ENCODE assay signal across 8 cellular contexts in genomic region chr1:40256401-40257084, GRCh38. TPM values are rescaled to one million over a fixed set of nuclear protein-coding genes. Genes with fewer than 3 reads are reported as not detected.
DNase-seq lines count a peak whose midpoint lies in the region; ATAC-seq, FAIRE-seq and TF ChIP-seq lines count a peak whose summit lies in the region.

No MANE protein-coding gene starts in this region.

- no peak overlapping the region for H2BK15ac ChIP-seq in H1 (ENCODE audit: low read length)

- no peak overlapping the region for H2BK120ac ChIP-seq in H1 (replicated peaks; ENCODE audit: low read depth, low read length)

- H4K20me1 ChIP-seq in DOHH2 (ENCODE audit: control insufficient read depth, insufficient read depth, low read depth, low read length): no peaks in the 10 kb centered on the region
- H4K20me1 ChIP-seq in OCI-LY1 (ENCODE audit: insufficient read depth, low read length): no peaks in the 10 kb centered on the region
- H4K20me1 ChIP-seq in H1 (replicated peaks in 1 of 2; ENCODE audit: control insufficient read depth in 1 of 2, insufficient read depth in 2 of 2, low read length in 2 of 2): peaks cover 0 to 1% of the 10 kb centered on the region in 2 experiments

- H3K14ac ChIP-seq in H1 (ENCODE audit: insufficient read length): no peak overlapping the region

- H2BK12ac ChIP-seq in H1 (ENCODE audit: low read depth, low read length): no peak overlapping the region

- DNase-seq in H1 (ENCODE audit: low read depth in 1 of 2, low spot score in 2 of 2) (no peak), sciatic nerve (ENCODE audit: low spot score) (no peak), NCI-H2171 treated with DMSO at 0.1 percent for 48 hours (lab: John Stamatoyannopoulos, UW) (no peak)
- DNase-seq in stimulated activated naive CD4-positive, alpha-beta T cell treated with Interleukin-2 at 50 U/mL for 16 hours (lab: John Stamatoyannopoulos, UW): no peak

- CTCF ChIA-PET in H1 (lab: Charles Lee; ENCODE audit: partially characterized antibody): interaction anchor here (0.6 to 3.1 kb wide), 4 partner anchors 58 to 140 kb away, joined by 3 to 13 read pairs (median 5); no protein-coding TSS in a partner anchor

- no peak for TF ChIP-seq RAD21 in H1 (IDR thresholded peaks at IDR 0.05 in 1 of 2, conservative IDR thresholded peaks at IDR 0.05 in 1 of 2; ENCODE audit: low read depth in 2 of 2, low read length in 2 of 2)

- no peak overlapping the region for H4K91ac ChIP-seq in H1 (replicated peaks; ENCODE audit: insufficient read length, low read length)

- POLR2A ChIA-PET in H1 (lab: Charles Lee; ENCODE audit: partially characterized antibody): interaction anchor here (1.3 to 2.4 kb wide), 6 partner anchors 9 to 216 kb away, joined by 3 to 7 read pairs (median 5); partner anchors contain the start of genes CAP1, TMCO2 and ZFP69B

- no peak overlapping the region for H3K56ac ChIP-seq in H1 (replicated peaks; ENCODE audit: insufficient read length, low read depth, low read length)

- peak overlapping the region; percentile 90 for H3K27ac ChIP-seq in DOHH2 (ENCODE audit: low read depth, low read length)
- no peak overlapping the region for H3K27ac ChIP-seq in OCI-LY1 (ENCODE audit: low read depth, low read length, poor library complexity, severe bottlenecking)
- no peak overlapping the region for H3K27ac ChIP-seq in H1 (ENCODE audit: low read depth, low read length)

- peak overlapping the region; percentile 77 for H3K4me2 ChIP-seq in DOHH2 (ENCODE audit: low read length)
- H3K4me2 ChIP-seq in OCI-LY1 (ENCODE audit: low read length): peak overlapping the region; percentile 76
- H3K4me2 ChIP-seq in H1 (ENCODE audit: insufficient read depth in 1 of 2, low read depth in 2 of 2, low read length in 2 of 2): peak overlapping the region; percentile 49 to 65

- no peak for TF ChIP-seq EP300 in H1 (IDR thresholded peaks at IDR 0.05; ENCODE audit: borderline replicate concordance in 1 of 2, low read depth in 2 of 2, low read length in 2 of 2)

- TF ChIP-seq CTCF in DOHH2 (IDR thresholded peaks at IDR 0.05; ENCODE audit: low read depth, low read length, poor library complexity, severe bottlenecking) (no peak), OCI-LY1 (IDR thresholded peaks at IDR 0.05; ENCODE audit: low read length) (no peak), H1 (IDR thresholded peaks at IDR 0.05; ENCODE audit: control extremely low read depth in 1 of 3, insufficient read depth in 1 of 3, low read depth in 1 of 3, low read length in 3 of 3) (no peak)

- peak overlapping the region; percentile 99 for H3K4me3 ChIP-seq in DOHH2 (ENCODE audit: low read length)
- H3K4me3 ChIP-seq in OCI-LY1 (ENCODE audit: low read depth, low read length, poor library complexity, severe bottlenecking): peak overlapping the region; percentile 99
- H3K4me3 ChIP-seq in H1 (ENCODE audit: extremely low read depth in 1 of 4, insufficient read depth in 2 of 4, low read depth in 3 of 4, low read length in 4 of 4): peak overlapping the region; percentile 90 to 98 (median 95)
- H3K4me3 ChIP-seq in neuron (ENCODE audit: low read length): peak overlapping the region; percentile 86

- H3K9me3 ChIP-seq in DOHH2 (ENCODE audit: control insufficient read depth, insufficient read depth, low read length): no peaks in the 10 kb centered on the region
- no peaks in the 10 kb centered on the region for H3K9me3 ChIP-seq in OCI-LY1 (ENCODE audit: low read length)
- no peaks in the 10 kb centered on the region for H3K9me3 ChIP-seq in H1 (ENCODE audit: insufficient read depth in 2 of 2, low read depth in 1 of 2, low read length in 1 of 2)
- no peaks in the 10 kb centered on the region for H3K9me3 ChIP-seq in neuron (ENCODE audit: low read length)

- 84% methylated on average over 6 of the region's 6 CpGs; no CpG with 5 or more reads in 1 of the 2 experiments for WGBS in H1 (ENCODE audit: extremely low coverage in 1 of 2, insufficient coverage in 1 of 2, insufficient read length in 1 of 2, insufficient replicate concordance in 2 of 2, low coverage in 1 of 2, low lambda C conversion rate in 2 of 2, missing lambda C conversion rate in 1 of 2), 2 experiments

- H3K27me3 ChIP-seq in DOHH2 (ENCODE audit: control insufficient read depth, low read length): no peaks in the 10 kb centered on the region
- H3K27me3 ChIP-seq in OCI-LY1 (ENCODE audit: insufficient read depth, low read length): no peaks in the 10 kb centered on the region
- H3K27me3 ChIP-seq in H1 (replicated peaks in 1 of 4; ENCODE audit: control insufficient read depth in 3 of 4, extremely low read depth in 1 of 4, insufficient read depth in 3 of 4, low read length in 3 of 4): no peaks in the 10 kb centered on the region
- no peaks in the 10 kb centered on the region for H3K27me3 ChIP-seq in neuron (ENCODE audit: insufficient read depth, low read length)

- no peaks in the 10 kb centered on the region for H3K79me1 ChIP-seq in H1 (ENCODE audit: low read depth, low read length)

- no peaks in the 10 kb centered on the region for H3K23me2 ChIP-seq in H1 (ENCODE audit: low read depth, low read length)

- H2AFZ ChIP-seq in OCI-LY1 (ENCODE audit: low read length) (no peak overlapping the region), H1 (ENCODE audit: low read length) (no peak overlapping the region), neuron (ENCODE audit: low read depth, low read length) (no peak overlapping the region)

- H3K9me2 ChIP-seq in DOHH2 (replicated peaks; ENCODE audit: control insufficient read depth, low read length) (no peaks in the 10 kb centered on the region), OCI-LY1 (ENCODE audit: low read depth, low read length) (no peaks in the 10 kb centered on the region)

- H3K4me1 ChIP-seq in DOHH2 (ENCODE audit: control insufficient read depth, low read length): peaks cover 11% of the 10 kb centered on the region
- H3K4me1 ChIP-seq in OCI-LY1 (ENCODE audit: insufficient read depth, low read length, severe bottlenecking): peaks cover 16% of the 10 kb centered on the region
- no peaks in the 10 kb centered on the region; a peak in 1 of 7 replicates for H3K4me1 ChIP-seq in H1 (replicated peaks in 1 of 4; ENCODE audit: control insufficient read depth in 3 of 4, insufficient read depth in 4 of 4, low read length in 3 of 4)
- peaks cover 17% of the 10 kb centered on the region for H3K4me1 ChIP-seq in neuron (ENCODE audit: insufficient read depth, low read length)

- no peak overlapping the region for H4K5ac ChIP-seq in H1 (ENCODE audit: insufficient read length, low read depth, low read length)

- H2BK20ac ChIP-seq in H1 (ENCODE audit: low read length): no peak overlapping the region

- FAIRE-seq in H1 (lab: Jason Lieb, UNC): no peak

- no peak for TF ChIP-seq POLR2A in H1 (IDR thresholded peaks at IDR 0.05; ENCODE audit: control extremely low read depth in 1 of 2, low read depth in 2 of 2, low read length in 2 of 2)

- H2BK5ac ChIP-seq in H1 (ENCODE audit: low read depth, low read length): no peak overlapping the region

- no peak for ATAC-seq in sciatic nerve
- no peak for ATAC-seq in GM18868 (IDR thresholded peaks at IDR 0.05; ENCODE audit: unreplicated experiment)

- H3K9ac ChIP-seq in OCI-LY1 (ENCODE audit: low read length) (peak overlapping the region; percentile 87), H1 (replicated peaks in 1 of 4; ENCODE audit: extremely low read depth in 1 of 4, low read depth in 3 of 4, low read length in 3 of 4) (no peak overlapping the region)

- H3K18ac ChIP-seq in H1 (ENCODE audit: extremely low read depth, low read length): no peak overlapping the region

- no peak overlapping the region for H4K8ac ChIP-seq in H1 (ENCODE audit: extremely low read depth, insufficient read depth, low read length)

- H2AK5ac ChIP-seq in H1 (ENCODE audit: low read depth, low read length): no peak overlapping the region

- H3K79me2 ChIP-seq in DOHH2 (ENCODE audit: control insufficient read depth, low read length) (peaks cover 59% of the 10 kb centered on the region), OCI-LY1 (ENCODE audit: insufficient read depth, low read length) (peaks cover 14% of the 10 kb centered on the region; the same call in 1 of the 2 replicates), H1 (ENCODE audit: control insufficient read depth in 1 of 2, insufficient read depth in 2 of 2, low read length in 2 of 2) (peaks cover 0 to 25% of the 10 kb centered on the region in 2 experiments; a peak in 2 of 4 replicates)

- H3F3A ChIP-seq in DOHH2 (ENCODE audit: control insufficient read depth, insufficient read depth) (peaks cover 3% of the 10 kb centered on the region), OCI-LY1 (ENCODE audit: insufficient read depth, low read length) (no peaks in the 10 kb centered on the region)

- intact Hi-C loops in sciatic nerve (cut with DNase I): no loop called here

- no peak overlapping the region for H3K4ac ChIP-seq in H1 (replicated peaks; ENCODE audit: insufficient read length, low read depth, low read length)

- peaks cover 27% of the 10 kb centered on the region for H3K36me3 ChIP-seq in DOHH2 (ENCODE audit: control insufficient read depth, low read length)
- peaks cover 16% of the 10 kb centered on the region; the same call in 1 of the 2 replicates for H3K36me3 ChIP-seq in OCI-LY1 (ENCODE audit: insufficient read depth, low read length)
- H3K36me3 ChIP-seq in H1 (ENCODE audit: control insufficient read depth in 2 of 4, insufficient read depth in 4 of 4, low read length in 3 of 4): peaks cover 4 to 19% (median 15%) of the 10 kb centered on the region in 4 experiments; a peak in 6 of 8 replicates
- peaks cover 18% of the 10 kb centered on the region for H3K36me3 ChIP-seq in neuron (ENCODE audit: insufficient read depth, low read length)

- no peak overlapping the region for H3K23ac ChIP-seq in H1 (ENCODE audit: insufficient read length)

RNA-seq across cellular contexts. Expression of gene ZMPSTE24, which starts 1.5 kb away (rescaled TPM):
- total RNA-seq in H1 (2021; fragmentation: NEBNext Ultra II Directional; extraction: Animal tissue kit (Norgen Biotek cat#: 25700)): 41.5 and 42.9 TPM in 2 replicates
- polyA plus RNA-seq in H1 (2011; rRNA removed): 7.9 and 12.7 TPM in 2 replicates
- 15.7 TPM for polyA plus RNA-seq in H1 (2011; cell fraction: cytosol; rRNA removed)
- polyA plus RNA-seq in H1 (2011; cell fraction: nucleus; rRNA removed): 5.6 TPM
- polyA plus RNA-seq in H1 (2012, experiment 1 of 2): 15.9 to 30.3 TPM (median 18.2 TPM) in 4 replicates
- polyA plus RNA-seq in H1 (2012, experiment 2 of 2): 2.7 TPM
- polyA plus RNA-seq in H1 (2013, experiment 1 of 2): 58.1 TPM
- 63.2 TPM for polyA plus RNA-seq in H1 (2013, experiment 2 of 2)
- polyA minus RNA-seq in H1 (2011; rRNA and poly(A)+ RNA removed): 15.8 and 18.8 TPM in 2 replicates
- polyA minus RNA-seq in H1 (2011; cell fraction: cytosol; rRNA and poly(A)+ RNA removed): 25.6 TPM
- polyA minus RNA-seq in H1 (2011; cell fraction: nucleus; rRNA and poly(A)+ RNA removed): 12.8 TPM
- total RNA-seq in sciatic nerve: 30.7 TPM

RNA-seq across cellular contexts. Expression of gene TMCO2, which starts 8.8 kb away (rescaled TPM):
- total RNA-seq in H1 (2021; fragmentation: NEBNext Ultra II Directional; extraction: Animal tissue kit (Norgen Biotek cat#: 25700)): not detected in 2 replicates
- not detected in 2 replicates for polyA plus RNA-seq in H1 (2011; rRNA removed)
- not detected for polyA plus RNA-seq in H1 (2011; cell fraction: cytosol; rRNA removed)
- polyA plus RNA-seq in H1 (2011; cell fraction: nucleus; rRNA removed): not detected
- polyA plus RNA-seq in H1 (2012, experiment 1 of 2): not detected in 4 replicates
- polyA plus RNA-seq in H1 (2012, experiment 2 of 2): not detected
- polyA plus RNA-seq in H1 (2013, experiment 1 of 2): not detected
- polyA plus RNA-seq in H1 (2013, experiment 2 of 2): not detected
- not detected in 2 replicates for polyA minus RNA-seq in H1 (2011; rRNA and poly(A)+ RNA removed)
- not detected for polyA minus RNA-seq in H1 (2011; cell fraction: cytosol; rRNA and poly(A)+ RNA removed)
- not detected for polyA minus RNA-seq in H1 (2011; cell fraction: nucleus; rRNA and poly(A)+ RNA removed)
- not detected for total RNA-seq in sciatic nerve
